ENCODE assay signal across 4 cellular contexts in genomic region chr21:9739240-9739639, GRCh38.
"Had no signal": no experiment of that assay in that cellular context is flagged by ENCODE, and none has a peak within 500 bp of the region (broad histone marks: within the 10 kb centered on the region; RNA-seq: fewer than 3 reads in every experiment).

No MANE protein-coding gene starts in this region.

- ATAC-seq: HepG2 had no signal

- H3K27ac ChIP-seq: GM23248 had no signal

- H3K4me3 ChIP-seq: GM23248 had no signal

- H2AFZ ChIP-seq: GM23248 had no signal

- H3K9ac ChIP-seq: GM23248 had no signal

- DNase-seq: GM23248, H9, HCEC 1CT had no signal
